2 cellular contexts compared by ENCODE assay signal in genomic region chr3:23669541-23670255, GRCh38.
TF ChIP-seq lines count a peak whose summit lies in the region.

No MANE protein-coding gene starts in this region.

TF ChIP-seq in A549, 52 proteins besides CTCF, POLR2A, EP300 and RAD21:
- TF ChIP-seq CBX8 (IDR thresholded peaks at IDR 0.05) (no peak), MAZ (IDR thresholded peaks at IDR 0.05; ENCODE audit: borderline replicate concordance, low read depth, low read length) (no peak), EHF (CRISPR knock-in tag; IDR thresholded peaks at IDR 0.05) (no peak), SREBF2 (IDR thresholded peaks at IDR 0.05) (no peak)

TF ChIP-seq in HCT116, 20 proteins besides CTCF, POLR2A, EP300 and RAD21:
- TF ChIP-seq CBX3 (IDR thresholded peaks at IDR 0.05; ENCODE audit: low read depth) = no peak
- no peak for TF ChIP-seq SIN3A (IDR thresholded peaks at IDR 0.05; ENCODE audit: low read depth)
- peak; percentile 20; the same call in 1 of the 2 replicates for TF ChIP-seq ZFX (IDR thresholded peaks at IDR 0.05)
- no peak for TF ChIP-seq SRF (IDR thresholded peaks at IDR 0.05; ENCODE audit: low read depth)
- TF ChIP-seq YY1 (IDR thresholded peaks at IDR 0.05; ENCODE audit: extremely low read depth, insufficient replicate concordance, low read depth, low read length) = no peak
- TF ChIP-seq TCF7L2 (IDR thresholded peaks at IDR 0.05; ENCODE audit: borderline replicate concordance, extremely low read depth, insufficient read depth, insufficient read length) = peak; percentile 94
- TF ChIP-seq REST (IDR thresholded peaks at IDR 0.05; ENCODE audit: low read depth) = no peak
- TF ChIP-seq, protein P1, sequence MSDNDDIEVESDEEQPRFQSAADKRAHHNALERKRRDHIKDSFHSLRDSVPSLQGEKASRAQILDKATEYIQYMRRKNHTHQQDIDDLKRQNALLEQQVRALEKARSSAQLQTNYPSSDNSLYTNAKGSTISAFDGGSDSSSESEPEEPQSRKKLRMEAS (IDR thresholded peaks at IDR 0.05) = no peak
- TF ChIP-seq EZH2 (IDR thresholded peaks at IDR 0.05) = no peak
